8 cellular contexts compared by ENCODE assay signal in the genomic region with DNA sequence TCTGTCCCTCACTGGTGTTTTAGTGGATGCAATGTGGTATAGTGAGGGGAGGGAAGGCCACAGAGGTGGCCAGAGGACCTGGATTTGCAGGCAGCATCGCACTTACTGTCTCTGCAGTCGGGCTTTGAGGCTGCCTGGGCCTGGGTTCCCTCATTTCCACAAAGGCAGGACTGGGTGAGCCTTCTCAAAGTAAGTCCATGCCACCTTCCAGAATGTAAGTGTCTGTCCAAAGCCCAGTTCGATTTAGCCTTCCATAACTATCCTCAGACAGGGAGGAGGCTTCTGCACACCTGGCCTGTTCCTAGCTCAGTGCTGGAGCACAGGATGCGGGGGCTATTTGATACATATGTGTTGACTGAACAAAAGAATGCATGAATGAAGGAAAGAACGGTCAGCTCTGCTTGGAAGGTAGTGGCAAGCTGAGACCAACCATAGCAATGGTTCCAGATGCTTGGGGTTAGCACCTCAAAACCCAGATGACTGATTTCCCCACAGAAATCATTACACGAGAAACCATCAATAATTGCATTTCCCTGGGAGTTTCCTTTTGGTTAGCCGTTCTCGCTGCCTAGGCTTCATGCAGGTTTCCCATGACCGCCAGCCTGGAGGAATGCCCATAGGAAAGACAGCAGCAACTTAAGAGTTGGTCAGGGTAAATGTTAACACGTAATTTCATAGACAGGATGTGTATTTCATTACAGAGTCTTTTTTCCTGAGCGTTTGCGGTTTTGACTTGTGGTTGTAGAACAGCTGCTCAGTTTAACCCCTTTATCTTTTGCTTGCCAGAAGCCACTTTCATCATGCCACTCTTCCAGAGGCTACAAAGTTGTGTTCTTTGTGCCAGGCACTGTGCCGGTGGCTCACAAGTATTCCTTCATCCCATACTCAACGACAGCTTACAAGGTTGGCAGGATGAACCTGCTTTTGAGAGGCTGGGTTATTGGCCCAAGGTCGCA. TPM values are rescaled to one million over a fixed set of nuclear protein-coding genes. Genes with fewer than 3 reads are reported as not detected.
DNase-seq lines count a peak whose midpoint lies in the region; ATAC-seq and TF ChIP-seq lines count a peak whose summit lies in the region.

No MANE protein-coding gene starts in this region.

- H3K36me3 Mint-ChIP-seq in Calu3 (ENCODE audit: insufficient read depth, unreplicated experiment), result peaks cover 23% of the 10 kb centered on the region

- H3K4me3 Mint-ChIP-seq in Calu3 (ENCODE audit: low read depth, unreplicated experiment), result no peak overlapping the region

- H3K9me3 Mint-ChIP-seq in Calu3 (ENCODE audit: low read depth, unreplicated experiment), result no peaks in the 10 kb centered on the region

- DNase-seq in UCSD-AML1 (lab: John Stamatoyannopoulos, UW; ENCODE audit: unreplicated experiment), result peak; percentile 69
- DNase-seq in fibroblast of mammary gland (ENCODE audit: low read depth), result peak; percentile 41
- DNase-seq in Calu3, result no peak
- DNase-seq in NCI-H226, result no peak
- DNase-seq in NCI-H187 treated with DMSO at 0.1 percent for 48 hours (lab: John Stamatoyannopoulos, UW), result no peak
- no peak for DNase-seq in cortex of kidney (lab: John Stamatoyannopoulos, UW)

- CTCF ChIA-PET in Calu3 (lab: Charles Lee), result no interaction called here

- no peaks in the 10 kb centered on the region for H3K27me3 Mint-ChIP-seq in Calu3 (ENCODE audit: unreplicated experiment)

- ATAC-seq in GM18511 (IDR thresholded peaks at IDR 0.05; ENCODE audit: unreplicated experiment), result peak; percentile 49
- peak; percentile 38 for ATAC-seq in HG03354 (IDR thresholded peaks at IDR 0.05; ENCODE audit: poor library complexity, severe bottlenecking, unreplicated experiment)

- TF ChIP-seq CTCF in fibroblast of mammary gland (conservative IDR thresholded peaks at IDR 0.05; ENCODE audit: control insufficient read depth, insufficient read depth, low read depth, low read length), result no peak
- no peak for TF ChIP-seq CTCF in Calu3 (IDR thresholded peaks at IDR 0.05; ENCODE audit: unreplicated experiment)

- H3K4me3 ChIP-seq in fibroblast of mammary gland (ENCODE audit: control insufficient read depth, low read depth, low read length), result no peak overlapping the region

- peaks cover 13% of the 10 kb centered on the region for H3K4me1 Mint-ChIP-seq in Calu3 (ENCODE audit: low read depth, unreplicated experiment)

- no peak overlapping the region for H3K27ac Mint-ChIP-seq in Calu3 (ENCODE audit: unreplicated experiment)

- BruUV-seq in Calu3 (replicated peaks; lab: Mats Ljungman, UMichigan), result no TSS peak

- intact Hi-C loops in Calu3 (cut with micrococcal nuclease; ENCODE audit: unreplicated experiment), result no loop called here

RNA-seq across cellular contexts. Expression of gene IL17RA, which starts 2.7 kb away (rescaled TPM):
- 14.1 and 18.0 TPM in 2 replicates for total RNA-seq in Calu3 (2022)

RNA-seq across cellular contexts. Expression of gene TMEM121B, which starts 33.7 kb away (rescaled TPM):
- total RNA-seq in Calu3 (2022), result 0.21 and 0.42 TPM in 2 replicates

Comparison
In these comparisons a context has a peak if more than half of its experiments do, and no peak if none do; other contexts are left out.
1. DNase-seq: peak in UCSD-AML1 (single experiment) and fibroblast of mammary gland (single experiment); none in Calu3 (single experiment), NCI-H226 (single experiment), NCI-H187 treated with DMSO at 0.1 percent for 48 hours (single experiment) and cortex of kidney (single experiment).